32 cellular contexts compared by ENCODE assay signal in the genomic region with DNA sequence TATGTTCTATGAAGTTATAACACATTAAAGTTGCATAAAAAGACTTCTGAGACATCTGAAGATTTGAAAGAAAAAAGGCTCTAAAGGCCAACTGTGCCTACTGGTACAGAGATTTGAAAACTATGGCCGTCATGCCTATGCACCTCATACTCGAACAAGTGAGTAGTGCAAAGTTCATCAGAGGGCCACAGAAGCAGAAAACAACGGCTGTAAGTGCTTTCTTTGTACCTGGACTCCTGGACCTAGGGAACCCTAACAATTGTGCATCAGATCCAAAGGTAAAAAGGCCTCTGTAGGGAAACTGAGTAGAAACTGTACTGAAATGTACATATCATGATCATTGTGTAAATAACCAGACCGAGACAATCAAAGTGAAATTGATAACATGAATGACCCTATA.
"Had no signal": no experiment of that assay in that cellular context is flagged by ENCODE, and none has a peak within 500 bp of the region (broad histone marks: within the 10 kb centered on the region; RNA-seq: fewer than 3 reads in every experiment).

No MANE protein-coding gene starts in this region.

- H3K9me3 ChIP-seq: adrenal gland, body of pancreas, esophagus muscularis mucosa, gastrocnemius medialis had no signal

- ATAC-seq: activated CD4-positive, CD25-positive, alpha-beta regulatory T cell treated with anti-CD3 and anti-CD28 coated beads, Interleukin-2, amount 50 U/mL, for 24 hours; activated CD8-positive, alpha-beta T cell treated with anti-CD3 and anti-CD28 coated beads for 36 hours; activated naive CD8-positive, alpha-beta T cell treated with anti-CD3 and anti-CD28 coated beads, Interleukin-2, amount 50 U/mL, for 24 hours; activated T-cell treated with anti-CD3 and anti-CD28 coated beads, Interleukin-2, amount 50 U/mL, for 4 hours; activated T-helper 17 cell treated with anti-CD3 and anti-CD28 coated beads, Interleukin-2, amount 50 U/mL, for 72 hours; body of pancreas; effector memory CD8-positive, alpha-beta T cell; foreskin keratinocyte; gastrocnemius medialis; T-helper 17 cell had no signal

- H3K4me1 ChIP-seq: adrenal gland, body of pancreas, foreskin keratinocyte had no signal

- H3K4me1 Mint-ChIP-seq: activated B cell treated with CpG ODN at 0.5 μM for 24 hours; activated naive CD4-positive, alpha-beta T cell treated with anti-CD3 and anti-CD28 coated beads, Interleukin-2, amount 50 U/mL, for 24 hours; activated naive CD8-positive, alpha-beta T cell treated with anti-CD3 and anti-CD28 coated beads for 36 hours; activated naive CD8-positive, alpha-beta T cell treated with anti-CD3 and anti-CD28 coated beads, Interleukin-2, amount 50 U/mL, for 24 hours; activated T-helper 17 cell treated with anti-CD3 and anti-CD28 coated beads, Interleukin-2, amount 50 U/mL, for 72 hours; T-helper 17 cell had no signal

- H3K4me3 Mint-ChIP-seq: activated B cell treated with CpG ODN at 0.5 μM for 24 hours; activated CD8-positive, alpha-beta T cell treated with anti-CD3 and anti-CD28 coated beads for 36 hours; activated naive CD4-positive, alpha-beta T cell treated with anti-CD3 and anti-CD28 coated beads for 36 hours; activated naive CD4-positive, alpha-beta T cell treated with anti-CD3 and anti-CD28 coated beads, Interleukin-2, amount 50 U/mL, for 24 hours; activated naive CD8-positive, alpha-beta T cell treated with anti-CD3 and anti-CD28 coated beads for 36 hours; activated naive CD8-positive, alpha-beta T cell treated with anti-CD3 and anti-CD28 coated beads, Interleukin-2, amount 50 U/mL, for 24 hours; activated T-cell treated with anti-CD3 and anti-CD28 coated beads, Interleukin-2, amount 50 U/mL, for 4 hours; activated T-helper 17 cell treated with anti-CD3 and anti-CD28 coated beads, Interleukin-2, amount 50 U/mL, for 72 hours; effector memory CD8-positive, alpha-beta T cell; T-helper 17 cell; T-helper 2 cell treated with Interferon-gamma antibody and Interleukin-4, amounts not matched to agents 5 μg/mL and 100 μg/mL, for 36 hours had no signal

- H3K4me3 ChIP-seq: adrenal gland, body of pancreas, esophagus muscularis mucosa, gastrocnemius medialis had no signal

- H3K27ac ChIP-seq: adrenal gland, body of pancreas, esophagus muscularis mucosa, foreskin keratinocyte, gastrocnemius medialis, WERI-Rb-1 had no signal

- H3K36me3 ChIP-seq: adrenal gland, esophagus muscularis mucosa, gastrocnemius medialis, WERI-Rb-1 had no signal

- H3K36me3 Mint-ChIP-seq: activated naive CD4-positive, alpha-beta T cell treated with anti-CD3 and anti-CD28 coated beads, Interleukin-2, amount 50 U/mL, for 24 hours; activated naive CD8-positive, alpha-beta T cell treated with anti-CD3 and anti-CD28 coated beads for 36 hours had no signal

- DNase-seq: activated B cell treated with CpG ODN at 0.5 μM for 24 hours; activated CD4-positive, alpha-beta T cell treated with anti-CD3 and anti-CD28 coated beads for 48 hours; activated CD4-positive, alpha-beta T cell treated with anti-CD3 and anti-CD28 coated beads, Interleukin-2, amount 50 U/mL, for 1 hour; activated CD4-positive, alpha-beta T cell treated with anti-CD3 and anti-CD28 coated beads, Interleukin-2, amount 50 U/mL, for 48 hours; activated CD8-positive, alpha-beta memory T cell treated with anti-CD3 and anti-CD28 coated beads for 24 hours; activated CD8-positive, alpha-beta T cell treated with anti-CD3 and anti-CD28 coated beads for 36 hours; activated effector memory CD4-positive, alpha-beta T cell treated with Interleukin-2 at 50 U/mL for 16 hours; activated naive CD4-positive, alpha-beta T cell treated with anti-CD3 and anti-CD28 coated beads for 36 hours; activated naive CD8-positive, alpha-beta T cell treated with anti-CD3 and anti-CD28 coated beads for 36 hours; activated naive CD8-positive, alpha-beta T cell treated with anti-CD3 and anti-CD28 coated beads, Interleukin-2, amount 50 U/mL, for 24 hours; activated T-cell treated with anti-CD3 and anti-CD28 coated beads, Interleukin-2, amount 50 U/mL, for 4 hours; adrenal gland; amygdala; aorta; body of pancreas; caudate nucleus; cortex of kidney; dermis blood vessel endothelial cell; effector CD4-positive, alpha-beta T cell; effector memory CD8-positive, alpha-beta T cell; erythroblast; foreskin keratinocyte; gastrocnemius medialis; T-helper 1 cell; T-helper 17 cell; T1000; WERI-Rb-1 had no signal

- H3K27me3 ChIP-seq: adrenal gland, body of pancreas, esophagus muscularis mucosa, foreskin keratinocyte, gastrocnemius medialis had no signal

- H3K27me3 Mint-ChIP-seq: activated B cell treated with CpG ODN at 0.5 μM for 24 hours; activated CD8-positive, alpha-beta T cell treated with anti-CD3 and anti-CD28 coated beads for 36 hours; activated naive CD4-positive, alpha-beta T cell treated with anti-CD3 and anti-CD28 coated beads, Interleukin-2, amount 50 U/mL, for 24 hours; activated naive CD8-positive, alpha-beta T cell treated with anti-CD3 and anti-CD28 coated beads for 36 hours; activated naive CD8-positive, alpha-beta T cell treated with anti-CD3 and anti-CD28 coated beads, Interleukin-2, amount 50 U/mL, for 24 hours; activated T-helper 17 cell treated with anti-CD3 and anti-CD28 coated beads, Interleukin-2, amount 50 U/mL, for 72 hours; effector memory CD8-positive, alpha-beta T cell; T-helper 17 cell had no signal

- H3K27ac Mint-ChIP-seq: activated B cell treated with CpG ODN at 0.5 μM for 24 hours; activated CD8-positive, alpha-beta T cell treated with anti-CD3 and anti-CD28 coated beads for 36 hours; activated naive CD4-positive, alpha-beta T cell treated with anti-CD3 and anti-CD28 coated beads for 36 hours; activated naive CD4-positive, alpha-beta T cell treated with anti-CD3 and anti-CD28 coated beads, Interleukin-2, amount 50 U/mL, for 24 hours; activated naive CD8-positive, alpha-beta T cell treated with anti-CD3 and anti-CD28 coated beads for 36 hours; activated naive CD8-positive, alpha-beta T cell treated with anti-CD3 and anti-CD28 coated beads, Interleukin-2, amount 50 U/mL, for 24 hours; activated T-helper 17 cell treated with anti-CD3 and anti-CD28 coated beads, Interleukin-2, amount 50 U/mL, for 72 hours; effector memory CD8-positive, alpha-beta T cell; T-helper 17 cell; T-helper 2 cell treated with Interferon-gamma antibody and Interleukin-4, amounts not matched to agents 5 μg/mL and 100 μg/mL, for 36 hours had no signal
